ENCODE assay signal across 9 cellular contexts in genomic region chr11:47550288-47551052, GRCh38. TPM values are rescaled to one million over a fixed set of nuclear protein-coding genes. Genes with fewer than 3 reads are reported as not detected.
A peak's percentile ranks its signal among the peaks of the same experiment; 100 is the strongest.
DNase-seq lines count a peak whose midpoint lies in the region; ATAC-seq and TF ChIP-seq lines count a peak whose summit lies in the region.
"Had no signal": no experiment of that assay in that cellular context is flagged by ENCODE, and none has a peak within 500 bp of the region (broad histone marks: within the 10 kb centered on the region; RNA-seq: fewer than 3 reads in every experiment).

No MANE protein-coding gene starts in this region.

- H2AFZ ChIP-seq in Loucy (ENCODE audit: low read length) = no peak overlapping the region

- POLR2A ChIA-PET in CD4-positive, alpha-beta memory T cell (lab: Charles Lee; ENCODE audit: partially characterized antibody) = interaction anchor here (2.0 to 4.0 kb wide), 3 partner anchors 10 to 33 kb away, joined by 9 to 34 read pairs (median 12); partner anchors contain the start of genes KBTBD4 and NDUFS3

- H3K4me2 ChIP-seq in Loucy (ENCODE audit: low read depth, low read length, poor library complexity, severe bottlenecking) = peak overlapping the region; percentile 94

- peak overlapping the region; percentile 75 to 98 (median 92) for H3K27ac Mint-ChIP-seq in CD4-positive, alpha-beta memory T cell
- H3K27ac Mint-ChIP-seq in dendritic cell treated with granulocyte-macrophage colony-stimulating factor and Interleukin-4, amounts not matched to agents 40 ng/mL and 50 ng/mL, for 4 days = no peak overlapping the region
- H3K27ac Mint-ChIP-seq in nephron = peak overlapping the region; percentile 84 to 99 (median 92)

- peaks cover 63% of the 10 kb centered on the region for H4K20me1 ChIP-seq in Loucy (ENCODE audit: insufficient read depth, low read length, poor library complexity, severe bottlenecking)

- peaks cover 79% of the 10 kb centered on the region for H3K79me2 ChIP-seq in Loucy (ENCODE audit: insufficient read depth, low read length)

- intact Hi-C loops in CD4-positive, alpha-beta memory T cell (cut with micrococcal nuclease) = loop anchor here (10.0 kb wide), 1 partner anchor 294 kb away; the partner anchor contains the start of gene NUP160
- intact Hi-C loops in dendritic cell treated with granulocyte-macrophage colony-stimulating factor and Interleukin-4, amounts not matched to agents 40 ng/mL and 50 ng/mL, for 4 days (cut with micrococcal nuclease) = loop anchor here (5.0 to 10.0 kb wide), 2 partner anchors 33 to 64 kb away; no protein-coding TSS in a partner anchor

- no peak overlapping the region for H3K4me3 ChIP-seq in CD4-positive, alpha-beta memory T cell (ENCODE audit: low read length in 2 of 2)
- peak overlapping the region; percentile 99 for H3K4me3 ChIP-seq in Loucy (ENCODE audit: low read length, poor library complexity, severe bottlenecking)

- no peaks in the 10 kb centered on the region for H3K27me3 Mint-ChIP-seq in CD4-positive, alpha-beta memory T cell
- no peaks in the 10 kb centered on the region for H3K27me3 Mint-ChIP-seq in dendritic cell treated with granulocyte-macrophage colony-stimulating factor and Interleukin-4, amounts not matched to agents 40 ng/mL and 50 ng/mL, for 4 days
- H3K27me3 Mint-ChIP-seq in nephron (ENCODE audit: low read depth) = no peaks in the 10 kb centered on the region

- no peak overlapping the region for H3K27ac ChIP-seq in CD4-positive, alpha-beta memory T cell (ENCODE audit: low read depth, low read length)

- H3K9me3 Mint-ChIP-seq in CD4-positive, alpha-beta memory T cell = peaks cover 0 to 2% (median 0%) of the 10 kb centered on the region in 8 donors
- no peaks in the 10 kb centered on the region for H3K9me3 Mint-ChIP-seq in dendritic cell treated with granulocyte-macrophage colony-stimulating factor and Interleukin-4, amounts not matched to agents 40 ng/mL and 50 ng/mL, for 4 days
- H3K9me3 Mint-ChIP-seq in nephron = no peaks in the 10 kb centered on the region

- no peak for DNase-seq in CD4-positive, alpha-beta memory T cell
- DNase-seq in iPS-NIHi7 (ENCODE audit: extremely low spot score) = no peak
- DNase-seq: stimulated activated CD4-positive, alpha-beta T cell treated with anti-CD3 and anti-CD28 coated beads, Interleukin-2, amount 100 ng/mL, for 48 hours had no signal

- H3K9ac ChIP-seq in Loucy (ENCODE audit: low read depth, low read length, poor library complexity, severe bottlenecking) = peak overlapping the region; percentile 95

- peaks cover 7 to 27% of the 10 kb centered on the region in 2 donors for H3K36me3 Mint-ChIP-seq in CD4-positive, alpha-beta memory T cell
- H3K36me3 Mint-ChIP-seq in dendritic cell treated with granulocyte-macrophage colony-stimulating factor and Interleukin-4, amounts not matched to agents 40 ng/mL and 50 ng/mL, for 4 days (ENCODE audit: low read depth) = peaks cover 56% of the 10 kb centered on the region
- peaks cover 21% of the 10 kb centered on the region for H3K36me3 Mint-ChIP-seq in nephron (ENCODE audit: low read depth)

- ATAC-seq in HG02610 (IDR thresholded peaks at IDR 0.05; ENCODE audit: unreplicated experiment) (no peak), HG02973 (IDR thresholded peaks at IDR 0.05; ENCODE audit: unreplicated experiment) (no peak), HG03139 (IDR thresholded peaks at IDR 0.05; ENCODE audit: unreplicated experiment) (no peak)

- no peaks in the 10 kb centered on the region for H3K9me2 ChIP-seq in Loucy (replicated peaks; ENCODE audit: low read depth, low read length)

- H3F3A ChIP-seq in Loucy (ENCODE audit: low read depth) = no peaks in the 10 kb centered on the region

- H3K4me1 Mint-ChIP-seq in CD4-positive, alpha-beta memory T cell = peaks cover 38 to 70% (median 53%) of the 10 kb centered on the region in 4 donors
- peaks cover 56% of the 10 kb centered on the region for H3K4me1 Mint-ChIP-seq in dendritic cell treated with granulocyte-macrophage colony-stimulating factor and Interleukin-4, amounts not matched to agents 40 ng/mL and 50 ng/mL, for 4 days (ENCODE audit: low read depth)
- H3K4me1 Mint-ChIP-seq in nephron = peaks cover 29% of the 10 kb centered on the region

- TF ChIP-seq CTCF in Loucy (conservative IDR thresholded peaks at IDR 0.05; ENCODE audit: low read length) (no peak), nephron (IDR thresholded peaks at IDR 0.05; ENCODE audit: unreplicated experiment in 3 of 3) (no peak)

- H3K9me3 ChIP-seq in CD4-positive, alpha-beta memory T cell (ENCODE audit: control insufficient read depth in 1 of 2, low read length in 2 of 2) = no peaks in the 10 kb centered on the region
- no peaks in the 10 kb centered on the region for H3K9me3 ChIP-seq in Loucy (ENCODE audit: insufficient read depth, low read depth, low read length)

- H3K36me3 ChIP-seq in CD4-positive, alpha-beta memory T cell (ENCODE audit: insufficient read depth, low read length) = no peaks in the 10 kb centered on the region
- H3K36me3 ChIP-seq in Loucy (ENCODE audit: insufficient read depth, low read length) = no peaks in the 10 kb centered on the region

- no peaks in the 10 kb centered on the region for H3K27me3 ChIP-seq in CD4-positive, alpha-beta memory T cell (ENCODE audit: insufficient read depth, low read length)
- H3K27me3 ChIP-seq in Loucy (ENCODE audit: insufficient read depth, low read length, poor library complexity, severe bottlenecking) = no peaks in the 10 kb centered on the region

- H3K4me3 Mint-ChIP-seq in CD4-positive, alpha-beta memory T cell = peak overlapping the region; percentile 94 to 98 (median 96)
- H3K4me3 Mint-ChIP-seq in dendritic cell treated with granulocyte-macrophage colony-stimulating factor and Interleukin-4, amounts not matched to agents 40 ng/mL and 50 ng/mL, for 4 days = peak overlapping the region; percentile 13
- peak overlapping the region; percentile 99 to 100 (median 99) for H3K4me3 Mint-ChIP-seq in nephron

- CTCF ChIA-PET in CD4-positive, alpha-beta memory T cell (lab: Charles Lee; ENCODE audit: partially characterized antibody) = interaction anchor here (0.7 kb wide), 1 partner anchor 50 kb away, joined by 3 read pairs; no protein-coding TSS in a partner anchor

- H3K4me1 ChIP-seq in CD4-positive, alpha-beta memory T cell (ENCODE audit: insufficient read depth, low read length) = peaks cover 66% of the 10 kb centered on the region
- H3K4me1 ChIP-seq in Loucy (ENCODE audit: insufficient read depth, low read length, poor library complexity, severe bottlenecking) = peaks cover 38% of the 10 kb centered on the region

RNA-seq across cellular contexts. Expression of gene CELF1, which starts 2.5 kb away (rescaled TPM):
- 100 to 1,000 TPM; 145 to 149 TPM for total RNA-seq in CD4-positive, alpha-beta memory T cell
- polyA plus RNA-seq in CD4-positive, alpha-beta memory T cell = 10 to 100 TPM; 45.6 to 76.2 TPM

RNA-seq across cellular contexts. Expression of gene PTPMT1, which starts 14.9 kb away (rescaled TPM):
- total RNA-seq in CD4-positive, alpha-beta memory T cell = 10 to 100 TPM; 21.5 to 21.9 TPM
- polyA plus RNA-seq in CD4-positive, alpha-beta memory T cell = 100 to 1,000 TPM in 1 of 2 donors, 10 to 100 TPM in 1; 68.3 to 109 TPM

RNA-seq across cellular contexts. Expression of gene KBTBD4, which starts 28.3 kb away (rescaled TPM):
- 10 to 100 TPM; 21.2 to 22.5 TPM for total RNA-seq in CD4-positive, alpha-beta memory T cell
- 10 to 100 TPM; 40.2 to 71.9 TPM for polyA plus RNA-seq in CD4-positive, alpha-beta memory T cell

RNA-seq across cellular contexts. Expression of gene NDUFS3, which starts 28.4 kb away (rescaled TPM):
- total RNA-seq in CD4-positive, alpha-beta memory T cell = 10 to 100 TPM; 70.9 to 71.0 TPM
- 100 to 1,000 TPM in 1 of 2 donors, 10 to 100 TPM in 1; 85.7 to 118 TPM for polyA plus RNA-seq in CD4-positive, alpha-beta memory T cell

RNA-seq across cellular contexts. Expression of gene FAM180B, which starts 36.0 kb away (rescaled TPM):
- under 1 TPM in 1 of 2 experiments, not detected in 1; 0.25 TPM for total RNA-seq in CD4-positive, alpha-beta memory T cell
- not detected for polyA plus RNA-seq in CD4-positive, alpha-beta memory T cell

Comparison
In these comparisons a context has a peak if more than half of its experiments do, and no peak if none do; other contexts are left out.
1. H3K4me3 Mint-ChIP-seq: peak in every context shown above with its lines; median percentile 99 in nephron; 96 in CD4-positive, alpha-beta memory T cell; 13 in dendritic cell treated with granulocyte-macrophage colony-stimulating factor and Interleukin-4, amounts not matched to agents 40 ng/mL and 50 ng/mL, for 4 days.